ENCODE assay signal across 3 cellular contexts in genomic region chr1:119420638-119421037, GRCh38.
TF ChIP-seq lines count a peak whose summit lies in the region.

No MANE protein-coding gene starts in this region.

TF ChIP-seq in GM23338, 12 proteins besides CTCF, POLR2A, EP300 and RAD21 (continues in another document):
- TF ChIP-seq NANOG (IDR thresholded peaks at IDR 0.05; ENCODE audit: borderline replicate concordance) (no peak), ZNF114 (CRISPR knock-in tag; IDR thresholded peaks at IDR 0.05) (no peak), POLR2AphosphoS5 (IDR thresholded peaks at IDR 0.05; ENCODE audit: low read depth) (no peak), ETS1 (IDR thresholded peaks at IDR 0.05) (no peak), REST (IDR thresholded peaks at IDR 0.05; ENCODE audit: unreplicated experiment) (no peak)

TF ChIP-seq in HCT116, 20 proteins besides CTCF, POLR2A, EP300 and RAD21:
- TF ChIP-seq ZBTB33 (IDR thresholded peaks at IDR 0.05; ENCODE audit: extremely low read depth, insufficient replicate concordance, low read length) = no peak
- TF ChIP-seq ZFX (IDR thresholded peaks at IDR 0.05) = no peak
- TF ChIP-seq ATF3 (IDR thresholded peaks at IDR 0.05) = no peak
- TF ChIP-seq FOSL1 (IDR thresholded peaks at IDR 0.05; ENCODE audit: low read depth) = no peak
- TF ChIP-seq ELF1 (IDR thresholded peaks at IDR 0.05; ENCODE audit: borderline replicate concordance, low read depth) = no peak
- TF ChIP-seq SP1 (IDR thresholded peaks at IDR 0.05; ENCODE audit: low read depth) = no peak
- no peak for TF ChIP-seq SIN3A (IDR thresholded peaks at IDR 0.05; ENCODE audit: low read depth)
- TF ChIP-seq EZH2 (IDR thresholded peaks at IDR 0.05) = no peak
- TF ChIP-seq EGR1 (IDR thresholded peaks at IDR 0.05; ENCODE audit: low read depth) = no peak
- no peak for TF ChIP-seq JUND (IDR thresholded peaks at IDR 0.05)
- no peak for TF ChIP-seq POLR2AphosphoS5 (IDR thresholded peaks at IDR 0.05; ENCODE audit: low read depth, low read length)
- TF ChIP-seq MAX (IDR thresholded peaks at IDR 0.05) = no peak
- TF ChIP-seq CEBPB (IDR thresholded peaks at IDR 0.05; ENCODE audit: low read depth) = no peak
- no peak for TF ChIP-seq ZNF274 (IDR thresholded peaks at IDR 0.05; ENCODE audit: low read depth, low read length)
- TF ChIP-seq TCF7L2 (IDR thresholded peaks at IDR 0.05; ENCODE audit: borderline replicate concordance, extremely low read depth, insufficient read depth, insufficient read length) = no peak
- no peak for TF ChIP-seq CBX3 (IDR thresholded peaks at IDR 0.05; ENCODE audit: low read depth)
- TF ChIP-seq REST (IDR thresholded peaks at IDR 0.05; ENCODE audit: low read depth) = no peak
- TF ChIP-seq SRF (IDR thresholded peaks at IDR 0.05; ENCODE audit: low read depth) = no peak

TF ChIP-seq in WTC11, 78 proteins besides CTCF, POLR2A, EP300 and RAD21:
- no peak for TF ChIP-seq ZNF532 (CRISPR knock-in tag; IDR thresholded peaks at IDR 0.05; ENCODE audit: borderline replicate concordance)
- no peak for TF ChIP-seq USF1 (CRISPR knock-in tag; IDR thresholded peaks at IDR 0.05)
- TF ChIP-seq ZNF423 (CRISPR knock-in tag; IDR thresholded peaks at IDR 0.05) = no peak
- TF ChIP-seq GRHL2 (CRISPR knock-in tag; IDR thresholded peaks at IDR 0.05; ENCODE audit: insufficient replicate concordance, severe bottlenecking) = no peak
- no peak for TF ChIP-seq ZNF512 (CRISPR knock-in tag; IDR thresholded peaks at IDR 0.05; ENCODE audit: borderline replicate concordance)
- no peak for TF ChIP-seq STAT6 (CRISPR knock-in tag; conservative IDR thresholded peaks at IDR 0.05; ENCODE audit: low read depth)
- no peak for TF ChIP-seq TEAD1 (CRISPR knock-in tag; IDR thresholded peaks at IDR 0.05)
- TF ChIP-seq SMAD4 (CRISPR knock-in tag; IDR thresholded peaks at IDR 0.05) = no peak
- no peak for TF ChIP-seq SMAD3 (CRISPR knock-in tag; IDR thresholded peaks at IDR 0.05; ENCODE audit: borderline replicate concordance)
- no peak for TF ChIP-seq PREB (CRISPR knock-in tag; IDR thresholded peaks at IDR 0.05; ENCODE audit: borderline replicate concordance)
- no peak for TF ChIP-seq JAZF1 (CRISPR knock-in tag; IDR thresholded peaks at IDR 0.05)
- no peak for TF ChIP-seq ZSCAN18 (CRISPR knock-in tag; IDR thresholded peaks at IDR 0.05)
- no peak for TF ChIP-seq ARID4B (CRISPR knock-in tag; IDR thresholded peaks at IDR 0.05; ENCODE audit: borderline replicate concordance)
- TF ChIP-seq ZNF138 (CRISPR knock-in tag; conservative IDR thresholded peaks at IDR 0.05) = no peak
- no peak for TF ChIP-seq AR (CRISPR knock-in tag; IDR thresholded peaks at IDR 0.05)
- TF ChIP-seq ZNF219 (CRISPR knock-in tag; IDR thresholded peaks at IDR 0.05; ENCODE audit: borderline replicate concordance) = no peak
- no peak for TF ChIP-seq PRDM15 (CRISPR knock-in tag; IDR thresholded peaks at IDR 0.05)
- no peak for TF ChIP-seq CREB1 (CRISPR knock-in tag; IDR thresholded peaks at IDR 0.05)
